ENCODE assay signal across 15 cellular contexts in genomic region chr2:223887127-223887526, GRCh38. TPM values are rescaled to one million over a fixed set of nuclear protein-coding genes. Genes with fewer than 3 reads are reported as not detected.
DNase-seq lines count a peak whose midpoint lies in the region; ATAC-seq and TF ChIP-seq lines count a peak whose summit lies in the region.
"Had no signal": no experiment of that assay in that cellular context is flagged by ENCODE, and none has a peak within 500 bp of the region (broad histone marks: within the 10 kb centered on the region; RNA-seq: fewer than 3 reads in every experiment).

No MANE protein-coding gene starts in this region.

- H3K4me1 ChIP-seq in iPS-20b (ENCODE audit: insufficient read depth, low read length) (0 out of 2 replicates have a peak, but pooled peaks cover 2% of the 10 kb centered on the region), heart right ventricle (peaks cover 0 to 6% (median 0%) of the 10 kb centered on the region in 9 donors)
- H3K4me1 ChIP-seq: lower lobe of right lung, testis had no signal

- in situ Hi-C loops in astrocyte of the spinal cord (cut with HindIII; ENCODE audit: low sequenced_read_pairs) = no loop called here

- H3K27me3 Mint-ChIP-seq in activated T-cell treated with anti-CD3 and anti-CD28 coated beads, Interleukin-2, amount 50 U/mL, for 72 hours (ENCODE audit: low read depth) = no peaks in the 10 kb centered on the region
- H3K27me3 Mint-ChIP-seq: IgD-negative memory B cell had no signal

- peaks cover 0 to 3% of the 10 kb centered on the region in 2 donors for H3K9me3 Mint-ChIP-seq in activated T-cell treated with anti-CD3 and anti-CD28 coated beads, Interleukin-2, amount 50 U/mL, for 72 hours

- H3K27me3 ChIP-seq in iPS-20b (ENCODE audit: insufficient read depth, low read length) = no peaks in the 10 kb centered on the region
- H3K27me3 ChIP-seq in heart right ventricle = no peaks in the 10 kb centered on the region
- H3K27me3 ChIP-seq: testis had no signal

- no peaks in the 10 kb centered on the region for H3K9me3 ChIP-seq in iPS-20b (ENCODE audit: insufficient read depth, low read depth, low read length)
- H3K9me3 ChIP-seq in heart right ventricle = no peaks in the 10 kb centered on the region
- H3K9me3 ChIP-seq: lower lobe of right lung, testis had no signal

- H3K4me3 Mint-ChIP-seq in activated T-cell treated with anti-CD3 and anti-CD28 coated beads, Interleukin-2, amount 50 U/mL, for 72 hours = no peak overlapping the region
- H3K4me3 Mint-ChIP-seq: activated CD8-positive, alpha-beta T cell treated with anti-CD3 and anti-CD28 coated beads, Interleukin-2, amount 10 ng/mL, durations not matched to agents 7 days and 5 days; IgD-negative memory B cell had no signal

- H3K4me1 Mint-ChIP-seq in activated T-cell treated with anti-CD3 and anti-CD28 coated beads, Interleukin-2, amount 50 U/mL, for 72 hours (ENCODE audit: low read depth) = peaks cover 21% of the 10 kb centered on the region

- no peak for DNase-seq in activated T-cell treated with anti-CD3 and anti-CD28 coated beads, Interleukin-2, amount 50 U/mL, for 72 hours
- DNase-seq in activated T-cell treated with anti-CD3 and anti-CD28 coated beads, Interleukin-2, amount 50 U/mL, for 48 hours = no peak
- DNase-seq in astrocyte of the spinal cord (ENCODE audit: low read depth, low spot score) (peak; percentile 31), heart right ventricle (no peak)
- no peak for DNase-seq in central memory CD4-positive, alpha-beta T cell
- DNase-seq: activated CD8-positive, alpha-beta T cell treated with anti-CD3 and anti-CD28 coated beads, Interleukin-2, amount 10 ng/mL, durations not matched to agents 7 days and 5 days; activated effector memory CD4-positive, alpha-beta T cell treated with anti-CD3 and anti-CD28 coated beads, Interleukin-2, amount 50 U/mL, for 16 hours; lower lobe of right lung; NCI-H1694 treated with DMSO at 0.1 percent for 48 hours; NCI-H69; testis had no signal

- no peak overlapping the region for H3K4me3 ChIP-seq in astrocyte of the spinal cord (ENCODE audit: low read depth, low read length)
- H3K4me3 ChIP-seq in iPS-20b (ENCODE audit: low read length) = no peak overlapping the region
- H3K4me3 ChIP-seq in heart right ventricle = no peak overlapping the region
- H3K4me3 ChIP-seq: lower lobe of right lung, testis had no signal

- TF ChIP-seq CTCF in astrocyte of the spinal cord (IDR thresholded peaks at IDR 0.05; ENCODE audit: low read depth, low read length) (no peak), heart right ventricle (IDR thresholded peaks at IDR 0.05) (no peak)

- H3K36me3 Mint-ChIP-seq in activated T-cell treated with anti-CD3 and anti-CD28 coated beads, Interleukin-2, amount 50 U/mL, for 72 hours (ENCODE audit: insufficient read depth in 2 of 2) = peaks cover 8 to 33% of the 10 kb centered on the region in 2 donors

- ATAC-seq in activated T-cell treated with anti-CD3 and anti-CD28 coated beads, Interleukin-2, amount 50 U/mL, for 72 hours (replicated peaks in 1 of 2) = no peak
- ATAC-seq in HG02798 (IDR thresholded peaks at IDR 0.05; ENCODE audit: poor library complexity, unreplicated experiment) = no peak
- no peak for ATAC-seq in GM18520 (IDR thresholded peaks at IDR 0.05; ENCODE audit: unreplicated experiment)
- no peak for ATAC-seq in heart right ventricle
- ATAC-seq: activated CD8-positive, alpha-beta T cell treated with anti-CD3 and anti-CD28 coated beads, Interleukin-2, amount 10 ng/mL, durations not matched to agents 7 days and 5 days had no signal

- WGBS in heart right ventricle, 2 donors = 90 to 94% methylated on average over 5 of the region's 5 CpGs

- peak overlapping the region; percentile 38 for H3K27ac Mint-ChIP-seq in activated T-cell treated with anti-CD3 and anti-CD28 coated beads, Interleukin-2, amount 50 U/mL, for 72 hours
- H3K27ac Mint-ChIP-seq: activated CD8-positive, alpha-beta T cell treated with anti-CD3 and anti-CD28 coated beads, Interleukin-2, amount 10 ng/mL, durations not matched to agents 7 days and 5 days; IgD-negative memory B cell had no signal

- intact Hi-C loops in heart right ventricle (cut with DNase I) = no loop called here

- H3K27ac ChIP-seq in iPS-20b (ENCODE audit: low read length) (no peak overlapping the region), heart right ventricle (no peak overlapping the region)
- H3K27ac ChIP-seq: lower lobe of right lung, testis had no signal

- H3K9ac ChIP-seq in iPS-20b (ENCODE audit: low read depth, low read length) = 0 out of 2 replicates have a peak overlapping the region, but pooled peaks have one; percentile 37

- H3K36me3 ChIP-seq in iPS-20b (ENCODE audit: insufficient read depth, low read depth, low read length) (peaks cover 65% of the 10 kb centered on the region), heart right ventricle (peaks cover 0 to 100% (median 42%) of the 10 kb centered on the region in 9 donors)

RNA-seq across cellular contexts. Expression of gene AP1S3, which starts 49.7 kb away (rescaled TPM):
- total RNA-seq in activated T-cell treated with anti-CD3 and anti-CD28 coated beads, Interleukin-2, amount 50 U/mL, for 72 hours = 1 to 10 TPM; 5.2 to 5.6 TPM
- under 1 TPM in 6 of 10 donors, not detected in 4; 0.13 to 0.85 (median 0.38) TPM for total RNA-seq in heart right ventricle
- under 1 TPM; 0.12 to 0.37 TPM for polyA plus RNA-seq in heart right ventricle

RNA-seq across cellular contexts. Expression of gene WDFY1, which starts 58.0 kb away (rescaled TPM):
- 10 to 100 TPM; 57.4 to 61.7 TPM for total RNA-seq in activated T-cell treated with anti-CD3 and anti-CD28 coated beads, Interleukin-2, amount 50 U/mL, for 72 hours
- total RNA-seq in heart right ventricle = 10 to 100 TPM; 10.9 to 25.9 (median 14.7) TPM
- polyA plus RNA-seq in heart right ventricle = 10 to 100 TPM in 1 of 2 donors, 1 to 10 TPM in 1; 8.1 to 10.8 TPM
